Comparison of ENCODE assay signal across 20 cellular contexts in the genomic region with DNA sequence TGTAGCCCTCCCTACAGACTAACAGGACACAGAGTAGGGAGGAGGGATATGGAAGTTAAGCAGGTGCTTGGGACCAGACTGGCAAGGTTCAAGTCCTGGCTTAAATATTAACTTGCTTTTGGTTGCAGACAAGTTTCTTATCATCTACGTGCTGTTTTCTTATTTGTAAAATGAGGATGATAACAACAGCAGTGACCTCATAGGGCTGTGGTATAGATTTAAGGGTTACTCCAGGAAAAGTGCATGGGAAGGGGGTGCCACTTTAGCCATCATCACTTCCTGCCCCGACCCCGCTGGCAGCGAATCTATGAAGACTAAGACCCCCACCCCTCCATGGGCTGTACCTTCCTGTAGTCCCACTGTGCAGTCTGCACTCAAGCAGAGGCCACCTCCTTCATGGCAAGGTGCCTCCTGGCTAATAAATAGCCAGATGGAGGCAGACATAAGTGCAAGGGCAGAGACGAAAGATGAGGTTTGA.
"Had no signal": no experiment of that assay in that cellular context is flagged by ENCODE, and none has a peak within 500 bp of the region (broad histone marks: within the 10 kb centered on the region; RNA-seq: fewer than 3 reads in every experiment).

No MANE protein-coding gene starts in this region.

- H3K4me3 ChIP-seq: gastroesophageal sphincter, lung, prostate gland, right atrium auricular region, suprapubic skin, transverse colon had no signal

- H3K27ac Mint-ChIP-seq: activated B cell treated with CpG ODN at 0.5 μM for 24 hours; activated CD4-positive, alpha-beta memory T cell treated with anti-CD3 and anti-CD28 coated beads for 36 hours; activated naive CD8-positive, alpha-beta T cell treated with anti-CD3 and anti-CD28 coated beads for 36 hours; activated T-helper 17 cell treated with anti-CD3 and anti-CD28 coated beads, Interleukin-2, amount 50 U/mL, for 72 hours; T-helper 2 cell treated with Interferon-gamma antibody and Interleukin-4, amounts not matched to agents 5 μg/mL and 100 μg/mL, for 36 hours had no signal

- H3K9me3 ChIP-seq: gastroesophageal sphincter, prostate gland, right atrium auricular region, suprapubic skin, transverse colon had no signal

- H3K9me3 Mint-ChIP-seq: activated B cell treated with CpG ODN at 0.5 μM for 24 hours; activated CD4-positive, alpha-beta memory T cell treated with anti-CD3 and anti-CD28 coated beads for 36 hours; activated naive CD8-positive, alpha-beta T cell treated with anti-CD3 and anti-CD28 coated beads for 36 hours; activated T-helper 17 cell treated with anti-CD3 and anti-CD28 coated beads, Interleukin-2, amount 50 U/mL, for 72 hours; T-helper 2 cell treated with Interferon-gamma antibody and Interleukin-4, amounts not matched to agents 5 μg/mL and 100 μg/mL, for 36 hours had no signal

- H3K4me3 Mint-ChIP-seq: activated B cell treated with CpG ODN at 0.5 μM for 24 hours; activated CD4-positive, alpha-beta memory T cell treated with anti-CD3 and anti-CD28 coated beads for 36 hours; activated naive CD8-positive, alpha-beta T cell treated with anti-CD3 and anti-CD28 coated beads for 36 hours; activated T-helper 17 cell treated with anti-CD3 and anti-CD28 coated beads, Interleukin-2, amount 50 U/mL, for 72 hours; brain; T-helper 2 cell treated with Interferon-gamma antibody and Interleukin-4, amounts not matched to agents 5 μg/mL and 100 μg/mL, for 36 hours had no signal

- DNase-seq: activated B cell treated with CpG ODN at 0.5 μM for 24 hours; activated CD4-positive, alpha-beta memory T cell treated with anti-CD3 and anti-CD28 coated beads for 36 hours; activated CD4-positive, alpha-beta T cell treated with anti-CD3 and anti-CD28 coated beads for 4 hours; activated naive CD4-positive, alpha-beta T cell; activated naive CD8-positive, alpha-beta T cell treated with anti-CD3 and anti-CD28 coated beads for 36 hours; activated T-cell treated with anti-CD3 and anti-CD28 coated beads, Interleukin-2, amount 50 U/mL, for 1 hour; amygdala; central memory CD4-positive, alpha-beta T cell; effector CD8-positive, alpha-beta T cell; stimulated activated naive CD8-positive, alpha-beta T cell treated with anti-CD3 and anti-CD28 coated beads, Interleukin-15, Interleukin-2, amounts not matched to agents 100 U/mL and 50 U/mL, for 24 hours; transverse colon had no signal

- H3K27me3 Mint-ChIP-seq: activated B cell treated with CpG ODN at 0.5 μM for 24 hours; activated CD4-positive, alpha-beta memory T cell treated with anti-CD3 and anti-CD28 coated beads for 36 hours; activated naive CD8-positive, alpha-beta T cell treated with anti-CD3 and anti-CD28 coated beads for 36 hours; activated T-helper 17 cell treated with anti-CD3 and anti-CD28 coated beads, Interleukin-2, amount 50 U/mL, for 72 hours; brain had no signal

- ATAC-seq: activated T-helper 17 cell treated with anti-CD3 and anti-CD28 coated beads, Interleukin-2, amount 50 U/mL, for 72 hours; esophagus mucosa; gastroesophageal sphincter; stimulated activated naive CD8-positive, alpha-beta T cell treated with anti-CD3 and anti-CD28 coated beads, Interleukin-15, Interleukin-2, amounts not matched to agents 100 U/mL and 50 U/mL, for 24 hours had no signal

- H3K27me3 ChIP-seq: gastroesophageal sphincter, right atrium auricular region, suprapubic skin, transverse colon had no signal

- H3K36me3 ChIP-seq: prostate gland, right atrium auricular region, suprapubic skin, transverse colon had no signal

- H3K36me3 Mint-ChIP-seq: activated CD4-positive, alpha-beta memory T cell treated with anti-CD3 and anti-CD28 coated beads for 36 hours; activated naive CD8-positive, alpha-beta T cell treated with anti-CD3 and anti-CD28 coated beads for 36 hours; brain had no signal

- H3K4me1 Mint-ChIP-seq: activated B cell treated with CpG ODN at 0.5 μM for 24 hours; activated naive CD8-positive, alpha-beta T cell treated with anti-CD3 and anti-CD28 coated beads for 36 hours; activated T-helper 17 cell treated with anti-CD3 and anti-CD28 coated beads, Interleukin-2, amount 50 U/mL, for 72 hours had no signal

- H3K27ac ChIP-seq: gastroesophageal sphincter, prostate gland, right atrium auricular region, suprapubic skin, transverse colon had no signal
